Comparison of ENCODE assay signal across 29 cellular contexts in genomic region chr6:164347455-164347854, GRCh38.
"Had no signal": no experiment of that assay in that cellular context is flagged by ENCODE, and none has a peak within 500 bp of the region (broad histone marks: within the 10 kb centered on the region; RNA-seq: fewer than 3 reads in every experiment).

No MANE protein-coding gene starts in this region.

- H3K27ac Mint-ChIP-seq: activated naive CD4-positive, alpha-beta T cell treated with anti-CD3 and anti-CD28 coated beads, Interleukin-2, amount 50 U/mL, for 72 hours; activated T-cell treated with anti-CD3 and anti-CD28 coated beads, Interleukin-2, amount 50 U/mL, for 24 hours; activated T-helper 17 cell treated with anti-CD3 and anti-CD28 coated beads, Interleukin-2, amount 50 U/mL, for 72 hours; T-helper 2 cell treated with Interferon-gamma antibody and Interleukin-4, amounts not matched to agents 5 μg/mL and 100 μg/mL, for 36 hours had no signal

- H3K4me3 ChIP-seq: breast epithelium, colonic mucosa, hepatocyte, testis, vagina had no signal

- H2AFZ ChIP-seq: hepatocyte had no signal

- H3K36me3 Mint-ChIP-seq: naive B cell had no signal

- ATAC-seq: activated naive CD4-positive, alpha-beta T cell treated with anti-CD3 and anti-CD28 coated beads, Interleukin-2, amount 50 U/mL, for 72 hours; activated T-helper 17 cell treated with anti-CD3 and anti-CD28 coated beads, Interleukin-2, amount 50 U/mL, for 72 hours; left colon; sciatic nerve had no signal

- H3K36me3 ChIP-seq: breast epithelium, colonic mucosa, vagina had no signal

- H3K4me1 Mint-ChIP-seq: activated T-helper 17 cell treated with anti-CD3 and anti-CD28 coated beads, Interleukin-2, amount 50 U/mL, for 72 hours; central memory CD8-positive, alpha-beta T cell; naive B cell had no signal

- H3K4me1 ChIP-seq: breast epithelium, colonic mucosa, vagina had no signal

- FAIRE-seq: endometrium, islet of Langerhans had no signal

- H3K4me3 Mint-ChIP-seq: activated T-cell treated with anti-CD3 and anti-CD28 coated beads, Interleukin-2, amount 50 U/mL, for 24 hours; activated T-helper 17 cell treated with anti-CD3 and anti-CD28 coated beads, Interleukin-2, amount 50 U/mL, for 72 hours; central memory CD8-positive, alpha-beta T cell; naive B cell; T-helper 2 cell treated with Interferon-gamma antibody and Interleukin-4, amounts not matched to agents 5 μg/mL and 100 μg/mL, for 36 hours had no signal

- H3K4me2 ChIP-seq: hepatocyte had no signal

- H3K9me3 ChIP-seq: breast epithelium, colonic mucosa, testis, vagina had no signal

- H3K79me2 ChIP-seq: hepatocyte had no signal

- H3K27me3 Mint-ChIP-seq: activated T-cell treated with anti-CD3 and anti-CD28 coated beads, Interleukin-2, amount 50 U/mL, for 24 hours; activated T-helper 17 cell treated with anti-CD3 and anti-CD28 coated beads, Interleukin-2, amount 50 U/mL, for 72 hours; central memory CD8-positive, alpha-beta T cell; naive B cell had no signal

- H3K27me3 ChIP-seq: breast epithelium, colonic mucosa, hepatocyte, testis, vagina had no signal

- DNase-seq: activated CD4-positive, alpha-beta T cell treated with anti-CD3 and anti-CD28 coated beads for 1 hour; activated CD8-positive, alpha-beta memory T cell treated with anti-CD3 and anti-CD28 coated beads for 24 hours; activated CD8-positive, alpha-beta memory T cell treated with anti-CD3 and anti-CD28 coated beads, Interleukin-2, amount 50 U/mL, for 4 hours; activated T-cell treated with anti-CD3 and anti-CD28 coated beads, Interleukin-2, amount 50 U/mL, for 24 hours; aorta; colonic mucosa; foreskin melanocyte; glutamatergic neuron; left colon; mesenchymal stem cell; naive B cell; occipital lobe; posterior cingulate gyrus; stimulated activated CD4-positive, alpha-beta T cell treated with anti-CD3 and anti-CD28 coated beads, Interleukin-2, amount 100 ng/mL, for 48 hours; stimulated activated CD8-positive, alpha-beta memory T cell treated with anti-CD3 and anti-CD28 coated beads, Interleukin-4, amount 100 ng/mL, for 48 hours; stimulated activated naive CD4-positive, alpha-beta T cell; testis; trophoblast cell had no signal

- H3K27ac ChIP-seq: breast epithelium, colonic mucosa, hepatocyte, testis, vagina, VCaP had no signal
